ENCODE assay signal across 18 cellular contexts in genomic region chr19:29247051-29247450, GRCh38. TPM values are rescaled to one million over a fixed set of nuclear protein-coding genes. Genes with fewer than 3 reads are reported as not detected.
A peak's percentile ranks its signal among the peaks of the same experiment; 100 is the strongest.
DNase-seq lines count a peak whose midpoint lies in the region; ATAC-seq and TF ChIP-seq lines count a peak whose summit lies in the region.
"Had no signal": no experiment of that assay in that cellular context is flagged by ENCODE, and none has a peak within 500 bp of the region (broad histone marks: within the 10 kb centered on the region; RNA-seq: fewer than 3 reads in every experiment).

No MANE protein-coding gene starts in this region.

- H3K23ac ChIP-seq in H9 (ENCODE audit: insufficient read length, low read depth, low read length), result no peak overlapping the region

- H3K4me3 ChIP-seq in uterus, result no peak overlapping the region
- H3K4me3 ChIP-seq: SJSA1 had no signal

- H3K9me3 ChIP-seq in H9 (ENCODE audit: control insufficient read depth, low read depth, low read length), result no peaks in the 10 kb centered on the region
- no peaks in the 10 kb centered on the region for H3K9me3 ChIP-seq in uterus
- H3K9me3 ChIP-seq: SJSA1 had no signal

- no peaks in the 10 kb centered on the region for H3K79me1 ChIP-seq in H9 (ENCODE audit: insufficient read depth, low read depth, low read length, poor library complexity, severe bottlenecking)

- H3K4ac ChIP-seq in H9 (ENCODE audit: low read depth, low read length), result no peak overlapping the region

- H3K9me3 Mint-ChIP-seq in H9, result peaks cover 0 to 2% of the 10 kb centered on the region in 2 experiments; a peak in 2 of 5 replicates
- no peaks in the 10 kb centered on the region for H3K9me3 Mint-ChIP-seq in chondrocyte (ENCODE audit: low read depth)
- no peaks in the 10 kb centered on the region for H3K9me3 Mint-ChIP-seq in neural crest cell

- no peak overlapping the region for H2BK20ac ChIP-seq in H9 (ENCODE audit: low read depth, low read length, poor library complexity, severe bottlenecking)

- no peak overlapping the region for H2BK120ac ChIP-seq in H9 (ENCODE audit: low read depth, low read length, poor library complexity, severe bottlenecking)

- no peak overlapping the region for H3K9ac ChIP-seq in H9 (ENCODE audit: extremely low read depth, insufficient read length, low read length)

- no peak overlapping the region for H3K14ac ChIP-seq in H9 (ENCODE audit: insufficient read depth, low read length)

- H3K36me3 Mint-ChIP-seq in H9 (ENCODE audit: insufficient read depth in 1 of 3, low read depth in 3 of 3) (0 out of 7 replicates have a peak, but pooled peaks cover 0 to 1% (median 0%) of the 10 kb centered on the region in 3 experiments), chondrocyte (ENCODE audit: low read depth) (no peaks in the 10 kb centered on the region), neural crest cell (ENCODE audit: low read depth) (no peaks in the 10 kb centered on the region)
- H3K36me3 Mint-ChIP-seq: CD4-positive, CD25-positive, alpha-beta regulatory T cell had no signal

- no peaks in the 10 kb centered on the region for H3K27me3 ChIP-seq in H9 (ENCODE audit: insufficient read depth, low read length)
- no peaks in the 10 kb centered on the region for H3K27me3 ChIP-seq in uterus
- H3K27me3 ChIP-seq: SJSA1 had no signal

- H2AFZ ChIP-seq in H9 (ENCODE audit: low read length), result no peak overlapping the region

- TF ChIP-seq POLR2A in uterus (IDR thresholded peaks at IDR 0.05), result no peak

- DNase-seq in G401 (ENCODE audit: low spot score) (peak; percentile 69), H9 (no peak), chondrocyte (ENCODE audit: low spot score) (no peak), neural crest cell (ENCODE audit: low read depth, low spot score) (no peak), uterus (no peak)
- DNase-seq: CD4-positive, CD25-positive, alpha-beta regulatory T cell; DMS79; IMR-90; Karpas-422; MM.1S; NCI-H1092 treated with DMSO at 0.1 percent for 48 hours; NCI-H1694; NCI-H446 treated with DMSO at 0.1 percent for 48 hours; PC-3 had no signal

- intact Hi-C loops in uterus (cut with DNase I; ENCODE audit: low total_unique reads), result no loop called here

- H4K91ac ChIP-seq in H9 (ENCODE audit: insufficient read length, low read depth, low read length), result no peak overlapping the region

- no peak overlapping the region for H3K56ac ChIP-seq in H9 (ENCODE audit: insufficient read length, low read depth, low read length)

- H4K20me1 ChIP-seq in H9 (ENCODE audit: control insufficient read depth, insufficient read depth, insufficient read length), result no peaks in the 10 kb centered on the region

- TF ChIP-seq CTCF in H9 (conservative IDR thresholded peaks at IDR 0.05), result peak; percentile 55
- peak; percentile 19 for TF ChIP-seq CTCF in chondrocyte (IDR thresholded peaks at IDR 0.05)
- peak; percentile 31 for TF ChIP-seq CTCF in neural crest cell (conservative IDR thresholded peaks at IDR 0.05)
- TF ChIP-seq CTCF in uterus (IDR thresholded peaks at IDR 0.05), result no peak

- no peak overlapping the region for H3T11ph ChIP-seq in H9 (ENCODE audit: low read length)

- H3K27ac ChIP-seq in H9 (ENCODE audit: insufficient read length, low read depth, low read length), result no peak overlapping the region
- no peak overlapping the region for H3K27ac ChIP-seq in uterus
- H3K27ac ChIP-seq: RWPE1, SJSA1 had no signal

- ATAC-seq in GM19395 (IDR thresholded peaks at IDR 0.05; ENCODE audit: unreplicated experiment) (no peak), HG03095 (IDR thresholded peaks at IDR 0.05; ENCODE audit: unreplicated experiment) (no peak)
- ATAC-seq: PC-3 had no signal

- no peaks in the 10 kb centered on the region for H3K79me2 ChIP-seq in H9 (ENCODE audit: insufficient read depth, low read length)

- H2BK15ac ChIP-seq in H9 (ENCODE audit: low read depth, low read length), result no peak overlapping the region

- H3K27me3 Mint-ChIP-seq in H9 (ENCODE audit: low read depth) (peaks cover 14% of the 10 kb centered on the region), chondrocyte (ENCODE audit: low read depth) (peaks cover 16% of the 10 kb centered on the region), neural crest cell (ENCODE audit: low read depth) (peaks cover 54% of the 10 kb centered on the region)

- H3K27ac Mint-ChIP-seq in H9, result no peak overlapping the region
- H3K27ac Mint-ChIP-seq in chondrocyte (ENCODE audit: unreplicated experiment), result no peak overlapping the region
- no peak overlapping the region for H3K27ac Mint-ChIP-seq in neural crest cell (ENCODE audit: unreplicated experiment)
- H3K27ac Mint-ChIP-seq: CD4-positive, CD25-positive, alpha-beta regulatory T cell had no signal

- no peak overlapping the region for H3K18ac ChIP-seq in H9 (ENCODE audit: insufficient read length, low read depth, low read length)

- H2BK5ac ChIP-seq in H9 (ENCODE audit: insufficient read length, low read length), result no peak overlapping the region

- no peak overlapping the region for H3K4me3 Mint-ChIP-seq in H9
- H3K4me3 Mint-ChIP-seq in chondrocyte (ENCODE audit: unreplicated experiment), result no peak overlapping the region
- no peak overlapping the region for H3K4me3 Mint-ChIP-seq in neural crest cell
- H3K4me3 Mint-ChIP-seq: CD4-positive, CD25-positive, alpha-beta regulatory T cell had no signal

- no CpG with 5 or more reads among the region's 3 CpGs for WGBS in H9 (ENCODE audit: extremely low coverage, insufficient read length, low lambda C conversion rate)

- H3K36me3 ChIP-seq in uterus, result no peaks in the 10 kb centered on the region
- H3K36me3 ChIP-seq: SJSA1 had no signal

- H2AK5ac ChIP-seq in H9 (ENCODE audit: insufficient read length, low read length), result no peak overlapping the region

- H3K4me2 ChIP-seq in H9 (ENCODE audit: insufficient read depth, insufficient read length, low read length), result no peak overlapping the region

- H3K23me2 ChIP-seq in H9 (ENCODE audit: insufficient read length, low read depth, low read length, poor library complexity, severe bottlenecking), result no peaks in the 10 kb centered on the region

- H4K8ac ChIP-seq in H9 (replicated peaks; ENCODE audit: insufficient read length, low read depth, low read length), result no peak overlapping the region

- in situ Hi-C loops in G401 (cut with HindIII; ENCODE audit: low sequenced_read_pairs), result no loop called here

- H2BK12ac ChIP-seq in H9 (ENCODE audit: insufficient read length, low read depth, low read length), result no peak overlapping the region

- H3K4me1 ChIP-seq in H9 (ENCODE audit: insufficient read depth, low read length) (no peaks in the 10 kb centered on the region), uterus (no peaks in the 10 kb centered on the region)
- H3K4me1 ChIP-seq: SJSA1 had no signal

- H3K4me1 Mint-ChIP-seq in H9, result peaks cover 23 to 26% of the 10 kb centered on the region in 2 experiments
- no peaks in the 10 kb centered on the region for H3K4me1 Mint-ChIP-seq in chondrocyte (ENCODE audit: low read depth)
- H3K4me1 Mint-ChIP-seq in neural crest cell, result peaks cover 7% of the 10 kb centered on the region
- H3K4me1 Mint-ChIP-seq: CD4-positive, CD25-positive, alpha-beta regulatory T cell had no signal

- no peak overlapping the region for H4K5ac ChIP-seq in H9 (ENCODE audit: insufficient read length, low read depth, low read length)

RNA-seq across cellular contexts. Expression of gene UQCRFS1, which starts 34.1 kb away (rescaled TPM):
- total RNA-seq in G401 (2014; rRNA removed; shearing (Covaris generic)), result 52.4 and 60.4 TPM in 2 replicates
- total RNA-seq in H9 (2021) (46.1 and 46.4 TPM in 2 replicates), chondrocyte (22.6 to 24.6 TPM (median 22.8 TPM) in 3 replicates), neural crest cell (34.8 and 36.1 TPM in 2 replicates), uterus (10 to 100 TPM; 17.8 to 23.2 (median 20.6) TPM)

Comparison
In these comparisons a context has a peak if more than half of its experiments do, and no peak if none do; other contexts are left out.
1. CTCF ChIP-seq: peak in H9 (single experiment), chondrocyte (single experiment) and neural crest cell (single experiment); none in uterus (0 of 4).